In genomic region chr6:154277578-154278128, GRCh38 we compare ENCODE assay signal across 9 cellular contexts.
DNase-seq lines count a peak whose midpoint lies in the region; ATAC-seq and TF ChIP-seq lines count a peak whose summit lies in the region.
"Had no signal": no experiment of that assay in that cellular context is flagged by ENCODE, and none has a peak within 500 bp of the region (broad histone marks: within the 10 kb centered on the region; RNA-seq: fewer than 3 reads in every experiment).

No MANE protein-coding gene starts in this region.

- H3K27me3 Mint-ChIP-seq in activated CD4-positive, alpha-beta memory T cell treated with anti-CD3 and anti-CD28 coated beads, Interleukin-2, amount 10 ng/mL, durations not matched to agents 7 days and 5 days: no peaks in the 10 kb centered on the region
- peaks cover 16% of the 10 kb centered on the region for H3K27me3 Mint-ChIP-seq in nephron (ENCODE audit: low read depth)

- no peaks in the 10 kb centered on the region for H3K9me3 Mint-ChIP-seq in activated CD4-positive, alpha-beta memory T cell treated with anti-CD3 and anti-CD28 coated beads, Interleukin-2, amount 10 ng/mL, durations not matched to agents 7 days and 5 days
- no peaks in the 10 kb centered on the region for H3K9me3 Mint-ChIP-seq in nephron

- POLR2A ChIA-PET in activated CD4-positive, alpha-beta memory T cell treated with anti-CD3 and anti-CD28 coated beads, Interleukin-2, amount 10 ng/mL, durations not matched to agents 7 days and 5 days (lab: Charles Lee): interaction anchor here (0.7 to 1.4 kb wide), 5 partner anchors 30 to 233 kb away, joined by 3 to 8 read pairs (median 3); partner anchors contain the start of gene CNKSR3

- H3K27ac Mint-ChIP-seq in activated CD4-positive, alpha-beta memory T cell treated with anti-CD3 and anti-CD28 coated beads, Interleukin-2, amount 10 ng/mL, durations not matched to agents 7 days and 5 days: no peak overlapping the region
- H3K27ac Mint-ChIP-seq in nephron: peak overlapping the region; percentile 7 to 35 (median 18)

- TF ChIP-seq CTCF in nephron (IDR thresholded peaks at IDR 0.05; ENCODE audit: unreplicated experiment in 3 of 3): no peak

- ATAC-seq in GM18498 (IDR thresholded peaks at IDR 0.05; ENCODE audit: unreplicated experiment): peak; percentile 32
- ATAC-seq in HG02678 (IDR thresholded peaks at IDR 0.05; ENCODE audit: unreplicated experiment): peak; percentile 60
- no peak for ATAC-seq in GM18873 (IDR thresholded peaks at IDR 0.05; ENCODE audit: low FRiP score, unreplicated experiment)
- ATAC-seq in GM21390 (IDR thresholded peaks at IDR 0.05; ENCODE audit: unreplicated experiment): no peak

- CTCF ChIA-PET in activated CD4-positive, alpha-beta memory T cell treated with anti-CD3 and anti-CD28 coated beads, Interleukin-2, amount 10 ng/mL, durations not matched to agents 7 days and 5 days (lab: Charles Lee): interaction anchor here (0.6 to 5.1 kb wide), 29 partner anchors 11 to 238 kb away, joined by 3 to 86 read pairs (median 4); no protein-coding TSS in a partner anchor

- no peaks in the 10 kb centered on the region for H3K36me3 Mint-ChIP-seq in activated CD4-positive, alpha-beta memory T cell treated with anti-CD3 and anti-CD28 coated beads, Interleukin-2, amount 10 ng/mL, durations not matched to agents 7 days and 5 days (ENCODE audit: low read depth)
- no peaks in the 10 kb centered on the region for H3K36me3 Mint-ChIP-seq in nephron (ENCODE audit: low read depth)

- H3K4me3 Mint-ChIP-seq in activated CD4-positive, alpha-beta memory T cell treated with anti-CD3 and anti-CD28 coated beads, Interleukin-2, amount 10 ng/mL, durations not matched to agents 7 days and 5 days: peak overlapping the region; percentile 30
- H3K4me3 Mint-ChIP-seq in nephron: no peak overlapping the region

- DNase-seq in activated CD4-positive, alpha-beta memory T cell treated with anti-CD3 and anti-CD28 coated beads, Interleukin-2, amount 10 ng/mL, durations not matched to agents 7 days and 5 days: peak; percentile 26
- no peak for DNase-seq in NCI-H2081 treated with DMSO at 0.1 percent for 48 hours (lab: John Stamatoyannopoulos, UW)
- DNase-seq: aorta, Right ventricle myocardium superior had no signal

- H3K4me1 Mint-ChIP-seq in activated CD4-positive, alpha-beta memory T cell treated with anti-CD3 and anti-CD28 coated beads, Interleukin-2, amount 10 ng/mL, durations not matched to agents 7 days and 5 days: peaks cover 15% of the 10 kb centered on the region
- H3K4me1 Mint-ChIP-seq in nephron: peaks cover 24% of the 10 kb centered on the region

Comparison
In these comparisons a context has a peak if more than half of its experiments do, and no peak if none do; other contexts are left out.
1. ATAC-seq: peak in GM18498 (single experiment) and HG02678 (single experiment); none in GM18873 (single experiment) and GM21390 (single experiment).